ENCODE assay signal across 19 cellular contexts in genomic region chr9:135083831-135084230, GRCh38.
"Had no signal": no experiment of that assay in that cellular context is flagged by ENCODE, and none has a peak within 500 bp of the region (broad histone marks: within the 10 kb centered on the region; RNA-seq: fewer than 3 reads in every experiment).

No MANE protein-coding gene starts in this region.

- ATAC-seq: activated CD8-positive, alpha-beta memory T cell treated with anti-CD3 and anti-CD28 coated beads, Interleukin-2, amount 10 ng/mL, durations not matched to agents 7 days and 5 days; left ventricle myocardium superior; natural killer cell; stimulated activated naive B cell treated with anti-CD40 and anti-IgM and Interleukin-4, amounts not matched to agents 10 μg/mL and 1 μg/mL and 100 μg/mL, for 72 hours had no signal

- H3K27ac ChIP-seq: adrenal gland, coronary artery, esophagus squamous epithelium, skin epidermis, upper lobe of left lung had no signal

- DNase-seq: activated CD4-positive, alpha-beta T cell treated with anti-CD3 and anti-CD28 coated beads, Interleukin-2, amount 50 U/mL, for 4 hours; activated CD4-positive, CD25-positive, alpha-beta regulatory T cell treated with anti-CD3 and anti-CD28 coated beads, Interleukin-2, amount 50 U/mL, for 72 hours; activated CD8-positive, alpha-beta memory T cell treated with anti-CD3 and anti-CD28 coated beads, Interleukin-2, amount 10 ng/mL, durations not matched to agents 7 days and 5 days; activated naive CD4-positive, alpha-beta T cell treated with anti-CD3 and anti-CD28 coated beads, Interleukin-2, amount 50 U/mL, for 16 hours; activated T-cell treated with anti-CD3 and anti-CD28 coated beads, Interleukin-2, amount 50 U/mL, for 1 hour; effector CD4-positive, alpha-beta T cell; esophagus squamous epithelium; hippocampal formation; left ventricle myocardium superior; mesenchymal stem cell; natural killer cell; stimulated activated CD4-positive, alpha-beta T cell treated with anti-CD3 and anti-CD28 coated beads, Interleukin-15, amount 100 ng/mL, for 24 hours; stimulated activated CD4-positive, alpha-beta T cell treated with anti-CD3 and anti-CD28 coated beads, Interleukin-4, amount 100 ng/mL, for 1 hour; stimulated activated naive B cell treated with anti-CD40 and anti-IgM and Interleukin-4, amounts not matched to agents 10 μg/mL and 1 μg/mL and 100 μg/mL, for 72 hours; T-helper 9 cell had no signal

- H3K36me3 ChIP-seq: adrenal gland, esophagus squamous epithelium, upper lobe of left lung had no signal

- H3K9me3 Mint-ChIP-seq: natural killer cell; stimulated activated naive B cell treated with anti-CD40 and anti-IgM and Interleukin-4, amounts not matched to agents 10 μg/mL and 1 μg/mL and 100 μg/mL, for 72 hours had no signal

- H3K27ac Mint-ChIP-seq: activated CD8-positive, alpha-beta memory T cell treated with anti-CD3 and anti-CD28 coated beads, Interleukin-2, amount 10 ng/mL, durations not matched to agents 7 days and 5 days; natural killer cell had no signal

- H3K36me3 Mint-ChIP-seq: activated CD8-positive, alpha-beta memory T cell treated with anti-CD3 and anti-CD28 coated beads, Interleukin-2, amount 10 ng/mL, durations not matched to agents 7 days and 5 days; natural killer cell; stimulated activated naive B cell treated with anti-CD40 and anti-IgM and Interleukin-4, amounts not matched to agents 10 μg/mL and 1 μg/mL and 100 μg/mL, for 72 hours had no signal

- H3K9me3 ChIP-seq: adrenal gland, esophagus squamous epithelium, upper lobe of left lung had no signal

- H3K4me3 ChIP-seq: adrenal gland, coronary artery, esophagus squamous epithelium, skin epidermis, upper lobe of left lung had no signal

- H3K4me3 Mint-ChIP-seq: activated CD8-positive, alpha-beta memory T cell treated with anti-CD3 and anti-CD28 coated beads, Interleukin-2, amount 10 ng/mL, durations not matched to agents 7 days and 5 days; natural killer cell; stimulated activated naive B cell treated with anti-CD40 and anti-IgM and Interleukin-4, amounts not matched to agents 10 μg/mL and 1 μg/mL and 100 μg/mL, for 72 hours had no signal
